In the genomic region with DNA sequence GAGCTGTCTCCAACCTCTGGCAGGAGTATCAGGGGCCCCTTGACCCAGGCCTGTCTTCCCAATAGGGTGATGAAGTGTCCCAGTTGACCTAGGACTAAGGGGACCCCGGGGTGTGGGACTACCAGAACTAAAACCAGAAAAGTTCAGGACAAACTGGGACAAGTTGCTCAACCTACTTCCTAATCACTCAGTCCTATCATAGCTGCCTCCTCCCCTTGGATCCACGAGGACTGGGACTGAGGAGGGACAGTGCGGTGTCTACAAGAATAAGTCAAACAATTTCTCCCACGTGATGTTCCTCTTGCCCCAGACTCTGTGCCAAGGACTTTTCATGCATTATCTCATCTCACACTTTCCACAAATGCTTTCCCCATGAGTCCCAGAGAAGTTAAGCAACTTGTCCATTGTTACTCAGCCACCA, we compare ENCODE assay signal across 1 cellular context.
TF ChIP-seq lines count a peak whose summit lies in the region.

No MANE protein-coding gene starts in this region.

TF ChIP-seq in HepG2, 621 proteins besides CTCF, POLR2A, EP300 and RAD21 (continued from another document):
- TF ChIP-seq, protein P1, sequence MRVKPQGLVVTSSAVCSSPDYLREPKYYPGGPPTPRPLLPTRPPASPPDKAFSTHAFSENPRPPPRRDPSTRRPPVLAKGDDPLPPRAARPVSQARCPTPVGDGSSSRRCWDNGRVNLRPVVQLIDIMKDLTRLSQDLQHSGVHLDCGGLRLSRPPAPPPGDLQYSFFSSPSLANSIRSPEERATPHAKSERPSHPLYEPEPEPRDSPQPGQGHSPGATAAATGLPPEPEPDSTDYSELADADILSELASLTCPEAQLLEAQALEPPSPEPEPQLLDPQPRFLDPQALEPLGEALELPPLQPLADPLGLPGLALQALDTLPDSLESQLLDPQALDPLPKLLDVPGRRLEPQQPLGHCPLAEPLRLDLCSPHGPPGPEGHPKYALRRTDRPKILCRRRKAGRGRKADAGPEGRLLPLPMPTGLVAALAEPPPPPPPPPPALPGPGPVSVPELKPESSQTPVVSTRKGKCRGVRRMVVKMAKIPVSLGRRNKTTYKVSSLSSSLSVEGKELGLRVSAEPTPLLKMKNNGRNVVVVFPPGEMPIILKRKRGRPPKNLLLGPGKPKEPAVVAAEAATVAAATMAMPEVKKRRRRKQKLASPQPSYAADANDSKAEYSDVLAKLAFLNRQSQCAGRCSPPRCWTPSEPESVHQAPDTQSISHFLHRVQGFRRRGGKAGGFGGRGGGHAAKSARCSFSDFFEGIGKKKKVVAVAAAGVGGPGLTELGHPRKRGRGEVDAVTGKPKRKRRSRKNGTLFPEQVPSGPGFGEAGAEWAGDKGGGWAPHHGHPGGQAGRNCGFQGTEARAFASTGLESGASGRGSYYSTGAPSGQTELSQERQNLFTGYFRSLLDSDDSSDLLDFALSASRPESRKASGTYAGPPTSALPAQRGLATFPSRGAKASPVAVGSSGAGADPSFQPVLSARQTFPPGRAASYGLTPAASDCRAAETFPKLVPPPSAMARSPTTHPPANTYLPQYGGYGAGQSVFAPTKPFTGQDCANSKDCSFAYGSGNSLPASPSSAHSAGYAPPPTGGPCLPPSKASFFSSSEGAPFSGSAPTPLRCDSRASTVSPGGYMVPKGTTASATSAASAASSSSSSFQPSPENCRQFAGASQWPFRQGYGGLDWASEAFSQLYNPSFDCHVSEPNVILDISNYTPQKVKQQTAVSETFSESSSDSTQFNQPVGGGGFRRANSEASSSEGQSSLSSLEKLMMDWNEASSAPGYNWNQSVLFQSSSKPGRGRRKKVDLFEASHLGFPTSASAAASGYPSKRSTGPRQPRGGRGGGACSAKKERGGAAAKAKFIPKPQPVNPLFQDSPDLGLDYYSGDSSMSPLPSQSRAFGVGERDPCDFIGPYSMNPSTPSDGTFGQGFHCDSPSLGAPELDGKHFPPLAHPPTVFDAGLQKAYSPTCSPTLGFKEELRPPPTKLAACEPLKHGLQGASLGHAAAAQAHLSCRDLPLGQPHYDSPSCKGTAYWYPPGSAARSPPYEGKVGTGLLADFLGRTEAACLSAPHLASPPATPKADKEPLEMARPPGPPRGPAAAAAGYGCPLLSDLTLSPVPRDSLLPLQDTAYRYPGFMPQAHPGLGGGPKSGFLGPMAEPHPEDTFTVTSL (CRISPR knock-in tag; IDR thresholded peaks at IDR 0.05; ENCODE audit: borderline replicate concordance): no peak
- no peak for TF ChIP-seq ZFP36 (IDR thresholded peaks at IDR 0.05; ENCODE audit: borderline replicate concordance, low read depth, low read length, partially characterized antibody)
- TF ChIP-seq, protein P2, sequence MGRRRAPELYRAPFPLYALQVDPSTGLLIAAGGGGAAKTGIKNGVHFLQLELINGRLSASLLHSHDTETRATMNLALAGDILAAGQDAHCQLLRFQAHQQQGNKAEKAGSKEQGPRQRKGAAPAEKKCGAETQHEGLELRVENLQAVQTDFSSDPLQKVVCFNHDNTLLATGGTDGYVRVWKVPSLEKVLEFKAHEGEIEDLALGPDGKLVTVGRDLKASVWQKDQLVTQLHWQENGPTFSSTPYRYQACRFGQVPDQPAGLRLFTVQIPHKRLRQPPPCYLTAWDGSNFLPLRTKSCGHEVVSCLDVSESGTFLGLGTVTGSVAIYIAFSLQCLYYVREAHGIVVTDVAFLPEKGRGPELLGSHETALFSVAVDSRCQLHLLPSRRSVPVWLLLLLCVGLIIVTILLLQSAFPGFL (CRISPR knock-in tag; IDR thresholded peaks at IDR 0.05): no peak
- TF ChIP-seq, protein P3, sequence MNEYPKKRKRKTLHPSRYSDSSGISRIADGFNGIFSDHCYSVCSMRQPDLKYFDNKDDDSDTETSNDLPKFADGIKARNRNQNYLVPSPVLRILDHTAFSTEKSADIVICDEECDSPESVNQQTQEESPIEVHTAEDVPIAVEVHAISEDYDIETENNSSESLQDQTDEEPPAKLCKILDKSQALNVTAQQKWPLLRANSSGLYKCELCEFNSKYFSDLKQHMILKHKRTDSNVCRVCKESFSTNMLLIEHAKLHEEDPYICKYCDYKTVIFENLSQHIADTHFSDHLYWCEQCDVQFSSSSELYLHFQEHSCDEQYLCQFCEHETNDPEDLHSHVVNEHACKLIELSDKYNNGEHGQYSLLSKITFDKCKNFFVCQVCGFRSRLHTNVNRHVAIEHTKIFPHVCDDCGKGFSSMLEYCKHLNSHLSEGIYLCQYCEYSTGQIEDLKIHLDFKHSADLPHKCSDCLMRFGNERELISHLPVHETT (CRISPR knock-in tag; conservative IDR thresholded peaks at IDR 0.05): no peak
- no peak for TF ChIP-seq ZNF431 (CRISPR knock-in tag; IDR thresholded peaks at IDR 0.05; ENCODE audit: borderline replicate concordance, low read depth)
- TF ChIP-seq ZNF891 (CRISPR knock-in tag; IDR thresholded peaks at IDR 0.05): no peak
- no peak for TF ChIP-seq TEAD3 (CRISPR knock-in tag; optimal IDR thresholded peaks at IDR 0.05; ENCODE audit: borderline replicate concordance)
- no peak for TF ChIP-seq CEBPG (CRISPR knock-in tag; IDR thresholded peaks at IDR 0.05)
- TF ChIP-seq, protein P4, sequence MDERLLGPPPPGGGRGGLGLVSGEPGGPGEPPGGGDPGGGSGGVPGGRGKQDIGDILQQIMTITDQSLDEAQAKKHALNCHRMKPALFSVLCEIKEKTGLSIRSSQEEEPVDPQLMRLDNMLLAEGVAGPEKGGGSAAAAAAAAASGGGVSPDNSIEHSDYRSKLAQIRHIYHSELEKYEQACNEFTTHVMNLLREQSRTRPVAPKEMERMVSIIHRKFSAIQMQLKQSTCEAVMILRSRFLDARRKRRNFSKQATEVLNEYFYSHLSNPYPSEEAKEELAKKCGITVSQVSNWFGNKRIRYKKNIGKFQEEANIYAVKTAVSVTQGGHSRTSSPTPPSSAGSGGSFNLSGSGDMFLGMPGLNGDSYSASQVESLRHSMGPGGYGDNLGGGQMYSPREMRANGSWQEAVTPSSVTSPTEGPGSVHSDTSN (CRISPR knock-in tag; IDR thresholded peaks at IDR 0.05): no peak
- TF ChIP-seq, protein P5, sequence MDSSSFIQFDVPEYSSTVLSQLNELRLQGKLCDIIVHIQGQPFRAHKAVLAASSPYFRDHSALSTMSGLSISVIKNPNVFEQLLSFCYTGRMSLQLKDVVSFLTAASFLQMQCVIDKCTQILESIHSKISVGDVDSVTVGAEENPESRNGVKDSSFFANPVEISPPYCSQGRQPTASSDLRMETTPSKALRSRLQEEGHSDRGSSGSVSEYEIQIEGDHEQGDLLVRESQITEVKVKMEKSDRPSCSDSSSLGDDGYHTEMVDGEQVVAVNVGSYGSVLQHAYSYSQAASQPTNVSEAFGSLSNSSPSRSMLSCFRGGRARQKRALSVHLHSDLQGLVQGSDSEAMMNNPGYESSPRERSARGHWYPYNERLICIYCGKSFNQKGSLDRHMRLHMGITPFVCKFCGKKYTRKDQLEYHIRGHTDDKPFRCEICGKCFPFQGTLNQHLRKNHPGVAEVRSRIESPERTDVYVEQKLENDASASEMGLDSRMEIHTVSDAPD (CRISPR knock-in tag; IDR thresholded peaks at IDR 0.05): no peak
- TF ChIP-seq, protein P6, sequence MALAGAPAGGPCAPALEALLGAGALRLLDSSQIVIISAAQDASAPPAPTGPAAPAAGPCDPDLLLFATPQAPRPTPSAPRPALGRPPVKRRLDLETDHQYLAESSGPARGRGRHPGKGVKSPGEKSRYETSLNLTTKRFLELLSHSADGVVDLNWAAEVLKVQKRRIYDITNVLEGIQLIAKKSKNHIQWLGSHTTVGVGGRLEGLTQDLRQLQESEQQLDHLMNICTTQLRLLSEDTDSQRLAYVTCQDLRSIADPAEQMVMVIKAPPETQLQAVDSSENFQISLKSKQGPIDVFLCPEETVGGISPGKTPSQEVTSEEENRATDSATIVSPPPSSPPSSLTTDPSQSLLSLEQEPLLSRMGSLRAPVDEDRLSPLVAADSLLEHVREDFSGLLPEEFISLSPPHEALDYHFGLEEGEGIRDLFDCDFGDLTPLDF (CRISPR knock-in tag; IDR thresholded peaks at IDR 0.05): no peak
- TF ChIP-seq SOX5 (CRISPR knock-in tag; IDR thresholded peaks at IDR 0.05; ENCODE audit: borderline replicate concordance): no peak
- no peak for TF ChIP-seq SMARCE1 (IDR thresholded peaks at IDR 0.05; ENCODE audit: borderline replicate concordance)
- no peak for TF ChIP-seq MBNL3 (CRISPR knock-in tag; conservative IDR thresholded peaks at IDR 0.05)
- TF ChIP-seq NFKB2 (CRISPR knock-in tag; IDR thresholded peaks at IDR 0.05; ENCODE audit: borderline replicate concordance): no peak
- TF ChIP-seq, protein P7, sequence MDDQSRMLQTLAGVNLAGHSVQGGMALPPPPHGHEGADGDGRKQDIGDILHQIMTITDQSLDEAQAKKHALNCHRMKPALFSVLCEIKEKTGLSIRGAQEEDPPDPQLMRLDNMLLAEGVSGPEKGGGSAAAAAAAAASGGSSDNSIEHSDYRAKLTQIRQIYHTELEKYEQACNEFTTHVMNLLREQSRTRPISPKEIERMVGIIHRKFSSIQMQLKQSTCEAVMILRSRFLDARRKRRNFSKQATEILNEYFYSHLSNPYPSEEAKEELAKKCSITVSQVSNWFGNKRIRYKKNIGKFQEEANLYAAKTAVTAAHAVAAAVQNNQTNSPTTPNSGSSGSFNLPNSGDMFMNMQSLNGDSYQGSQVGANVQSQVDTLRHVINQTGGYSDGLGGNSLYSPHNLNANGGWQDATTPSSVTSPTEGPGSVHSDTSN (CRISPR knock-in tag; IDR thresholded peaks at IDR 0.05; ENCODE audit: borderline replicate concordance): no peak
- no peak for TF ChIP-seq TCF7 (IDR thresholded peaks at IDR 0.05; ENCODE audit: low read depth)
- TF ChIP-seq GTF3A (CRISPR knock-in tag; conservative IDR thresholded peaks at IDR 0.05): no peak
TF ChIP-seq in HepG2: peak in this region for 0.
